Comparison of ENCODE assay signal across 33 cellular contexts in the genomic region with DNA sequence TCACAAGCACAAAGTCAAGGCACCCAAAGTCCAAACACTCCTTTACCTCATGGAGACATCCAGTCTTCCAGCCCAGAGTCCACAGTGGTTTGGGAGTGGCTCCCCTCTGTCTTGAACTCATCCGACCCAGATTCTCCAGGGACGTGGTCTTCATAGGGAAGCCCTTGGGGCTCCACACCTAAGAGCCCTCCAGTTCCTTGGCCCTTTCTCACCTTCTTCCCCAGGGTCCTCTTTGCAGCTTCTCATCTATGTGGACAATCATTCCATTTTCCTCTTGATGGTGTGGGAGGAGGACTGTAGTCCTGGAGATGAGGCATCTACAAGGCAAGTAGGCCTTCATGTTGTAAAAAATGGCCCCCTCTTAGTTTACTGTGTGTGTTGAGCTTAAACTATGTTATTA.
"Had no signal": no experiment of that assay in that cellular context is flagged by ENCODE, and none has a peak within 500 bp of the region (broad histone marks: within the 10 kb centered on the region; RNA-seq: fewer than 3 reads in every experiment).

No MANE protein-coding gene starts in this region.

- H3K4me1 ChIP-seq: ascending aorta, body of pancreas, breast epithelium had no signal

- H3K36me3 ChIP-seq: adrenal gland, ascending aorta, brain microvascular endothelial cell, breast epithelium, cardiac muscle cell had no signal

- H3K9me3 ChIP-seq: adrenal gland, ascending aorta, body of pancreas, breast epithelium had no signal

- DNase-seq: activated effector memory CD4-positive, alpha-beta T cell treated with anti-CD3 and anti-CD28 coated beads, Interleukin-2, amount 50 U/mL, for 16 hours; activated effector memory CD4-positive, alpha-beta T cell treated with Interleukin-2 at 50 U/mL for 16 hours; activated gamma-delta T cell; activated gamma-delta T cell treated with Interleukin-2 at 50 U/mL for 16 hours; activated naive CD4-positive, alpha-beta T cell; activated naive CD4-positive, alpha-beta T cell treated with anti-CD3 and anti-CD28 coated beads for 36 hours; activated naive CD4-positive, alpha-beta T cell treated with anti-CD3 and anti-CD28 coated beads, Interleukin-2, amount 10 ng/mL, durations not matched to agents 7 days and 5 days; activated naive CD4-positive, alpha-beta T cell treated with anti-CD3 and anti-CD28 coated beads, Interleukin-2, amount 50 U/mL, for 16 hours; activated naive CD4-positive, alpha-beta T cell treated with Interleukin-2 at 50 U/mL for 16 hours; activated naive CD8-positive, alpha-beta T cell treated with anti-CD3 and anti-CD28 coated beads for 36 hours; activated naive CD8-positive, alpha-beta T cell treated with anti-CD3 and anti-CD28 coated beads, Interleukin-2, amount 10 ng/mL, durations not matched to agents 7 days and 5 days; activated naive CD8-positive, alpha-beta T cell treated with anti-CD3 and anti-CD28 coated beads, Interleukin-2, amount 50 U/mL, for 24 hours; activated T-cell treated with anti-CD3 and anti-CD28 coated beads for 4 hours; activated T-cell treated with anti-CD3 and anti-CD28 coated beads, Interleukin-2, amount 50 U/mL, for 1 hour; activated T-cell treated with anti-CD3 and anti-CD28 coated beads, Interleukin-2, amount 50 U/mL, for 24 hours; activated T-cell treated with anti-CD3 and anti-CD28 coated beads, Interleukin-2, amount 50 U/mL, for 4 hours; activated T-cell treated with anti-CD3 and anti-CD28 coated beads, Interleukin-2, amount 50 U/mL, for 48 hours; activated T-cell treated with anti-CD3 and anti-CD28 coated beads, Interleukin-2, amount 50 U/mL, for 72 hours; adrenal gland; amniotic stem cell; amygdala; anterior cingulate cortex; aorta; body of pancreas; brain microvascular endothelial cell; caudate nucleus; central memory CD4-positive, alpha-beta T cell; cerebellar nuclear complex had no signal

- H3K4me3 ChIP-seq: adrenal gland, ascending aorta, body of pancreas, breast epithelium, cardiac muscle cell had no signal

- H3K27ac ChIP-seq: ascending aorta, body of pancreas, brain microvascular endothelial cell, breast epithelium, cardiac muscle cell had no signal

- H3K27me3 ChIP-seq: adrenal gland, ascending aorta, body of pancreas, brain microvascular endothelial cell, breast epithelium, cardiac muscle cell had no signal

- FAIRE-seq: astrocyte, bronchial epithelial cell had no signal
